In the genomic region with DNA sequence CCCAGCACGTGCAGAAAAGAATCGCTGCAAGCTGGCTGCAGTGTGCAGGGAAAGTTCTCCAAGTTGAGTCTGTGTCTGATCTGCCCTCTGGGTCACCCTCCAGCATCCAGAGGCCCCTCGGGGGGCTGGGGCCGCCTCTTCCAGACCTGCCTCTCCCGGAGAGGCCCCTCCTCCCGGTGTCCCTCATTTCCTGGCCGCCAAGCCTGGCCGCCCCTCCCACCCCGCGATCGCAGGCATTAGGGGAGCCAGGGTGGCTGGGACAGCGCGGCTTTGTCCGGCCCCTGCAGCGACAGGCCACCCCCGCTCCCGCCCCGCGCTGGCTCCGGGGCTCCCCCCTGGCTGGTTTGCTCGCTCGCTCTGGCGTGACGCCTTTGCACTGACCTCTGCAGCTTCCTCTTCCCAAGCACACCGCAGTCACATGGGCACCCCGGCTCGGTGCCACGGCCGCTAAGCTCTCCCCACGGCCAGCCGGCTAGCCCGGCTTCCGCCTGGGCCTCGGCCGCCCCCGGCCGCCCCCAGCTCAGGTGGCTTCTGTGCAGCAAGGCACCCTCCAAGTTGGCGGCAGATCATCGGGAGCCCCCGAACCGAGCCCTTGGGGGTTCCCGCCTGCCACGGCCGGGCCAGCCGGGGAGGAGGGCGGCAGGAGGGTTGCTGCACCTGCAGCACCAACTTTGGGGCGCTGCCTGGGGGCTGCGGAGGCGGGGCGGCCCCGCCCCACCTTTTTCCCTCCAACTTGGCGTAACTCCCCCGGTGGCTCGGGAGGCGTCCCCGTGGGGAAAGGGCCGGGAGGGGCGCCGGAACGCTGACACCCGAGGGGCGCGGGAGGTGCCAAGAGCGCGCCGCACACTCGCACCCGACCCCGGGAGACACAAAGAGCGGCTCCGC, we compare ENCODE assay signal across 1 cellular context.
TF ChIP-seq lines count a peak whose summit lies in the region.

No MANE protein-coding gene starts in this region.

TF ChIP-seq in HepG2, 621 proteins besides CTCF, POLR2A, EP300 and RAD21 (continued from another document and continues in another):
- TF ChIP-seq ZBTB8A (CRISPR knock-in tag; IDR thresholded peaks at IDR 0.05; ENCODE audit: borderline replicate concordance, low read depth), result peak; percentile 93
- peak; percentile 56; the same call in 1 of the 2 replicates for TF ChIP-seq ZNF441 (CRISPR knock-in tag; IDR thresholded peaks at IDR 0.05; ENCODE audit: borderline replicate concordance)
- TF ChIP-seq, protein P1, sequence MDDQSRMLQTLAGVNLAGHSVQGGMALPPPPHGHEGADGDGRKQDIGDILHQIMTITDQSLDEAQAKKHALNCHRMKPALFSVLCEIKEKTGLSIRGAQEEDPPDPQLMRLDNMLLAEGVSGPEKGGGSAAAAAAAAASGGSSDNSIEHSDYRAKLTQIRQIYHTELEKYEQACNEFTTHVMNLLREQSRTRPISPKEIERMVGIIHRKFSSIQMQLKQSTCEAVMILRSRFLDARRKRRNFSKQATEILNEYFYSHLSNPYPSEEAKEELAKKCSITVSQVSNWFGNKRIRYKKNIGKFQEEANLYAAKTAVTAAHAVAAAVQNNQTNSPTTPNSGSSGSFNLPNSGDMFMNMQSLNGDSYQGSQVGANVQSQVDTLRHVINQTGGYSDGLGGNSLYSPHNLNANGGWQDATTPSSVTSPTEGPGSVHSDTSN (CRISPR knock-in tag; IDR thresholded peaks at IDR 0.05; ENCODE audit: borderline replicate concordance), result peak; percentile 28; the same call in 1 of the 2 replicates
- TF ChIP-seq, protein P2, sequence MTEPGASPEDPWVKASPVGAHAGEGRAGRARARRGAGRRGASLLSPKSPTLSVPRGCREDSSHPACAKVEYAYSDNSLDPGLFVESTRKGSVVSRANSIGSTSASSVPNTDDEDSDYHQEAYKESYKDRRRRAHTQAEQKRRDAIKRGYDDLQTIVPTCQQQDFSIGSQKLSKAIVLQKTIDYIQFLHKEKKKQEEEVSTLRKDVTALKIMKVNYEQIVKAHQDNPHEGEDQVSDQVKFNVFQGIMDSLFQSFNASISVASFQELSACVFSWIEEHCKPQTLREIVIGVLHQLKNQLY (CRISPR knock-in tag; IDR thresholded peaks at IDR 0.05), result peak; percentile 80; the same call in 1 of the 2 replicates
- TF ChIP-seq HDAC6 (IDR thresholded peaks at IDR 0.05; ENCODE audit: low read depth, low read length), result no peak
- peak; percentile 38; the same call in 1 of the 2 replicates for TF ChIP-seq FOXK1 (CRISPR knock-in tag; IDR thresholded peaks at IDR 0.05; ENCODE audit: borderline replicate concordance, low read depth)
- peak; percentile 68; the same call in 1 of the 2 replicates for TF ChIP-seq ZNF678 (CRISPR knock-in tag; IDR thresholded peaks at IDR 0.05)
- TF ChIP-seq, protein P3, sequence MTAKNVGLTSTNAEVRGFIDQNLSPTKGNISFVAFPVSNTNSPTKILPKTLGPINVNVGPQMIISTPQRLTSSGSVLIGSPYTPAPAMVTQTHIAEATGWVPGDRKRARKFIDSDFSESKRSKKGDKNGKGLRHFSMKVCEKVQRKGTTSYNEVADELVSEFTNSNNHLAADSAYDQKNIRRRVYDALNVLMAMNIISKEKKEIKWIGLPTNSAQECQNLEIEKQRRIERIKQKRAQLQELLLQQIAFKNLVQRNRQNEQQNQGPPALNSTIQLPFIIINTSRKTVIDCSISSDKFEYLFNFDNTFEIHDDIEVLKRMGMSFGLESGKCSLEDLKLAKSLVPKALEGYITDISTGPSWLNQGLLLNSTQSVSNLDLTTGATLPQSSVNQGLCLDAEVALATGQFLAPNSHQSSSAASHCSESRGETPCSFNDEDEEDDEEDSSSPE (CRISPR knock-in tag; IDR thresholded peaks at IDR 0.05), result peak; percentile 64; the same call in 1 of the 2 replicates
- peak; percentile 92 for TF ChIP-seq ZNF564 (CRISPR knock-in tag; IDR thresholded peaks at IDR 0.05)
- TF ChIP-seq SETDB1 (CRISPR knock-in tag; IDR thresholded peaks at IDR 0.05; ENCODE audit: borderline replicate concordance), result no peak
- TF ChIP-seq NFKB2 (CRISPR knock-in tag; IDR thresholded peaks at IDR 0.05; ENCODE audit: borderline replicate concordance), result peak; percentile 87; the same call in 1 of the 2 replicates
- no peak for TF ChIP-seq POLR2AphosphoS2 (IDR thresholded peaks at IDR 0.05; ENCODE audit: low read depth, low read length)
- TF ChIP-seq, protein P4, sequence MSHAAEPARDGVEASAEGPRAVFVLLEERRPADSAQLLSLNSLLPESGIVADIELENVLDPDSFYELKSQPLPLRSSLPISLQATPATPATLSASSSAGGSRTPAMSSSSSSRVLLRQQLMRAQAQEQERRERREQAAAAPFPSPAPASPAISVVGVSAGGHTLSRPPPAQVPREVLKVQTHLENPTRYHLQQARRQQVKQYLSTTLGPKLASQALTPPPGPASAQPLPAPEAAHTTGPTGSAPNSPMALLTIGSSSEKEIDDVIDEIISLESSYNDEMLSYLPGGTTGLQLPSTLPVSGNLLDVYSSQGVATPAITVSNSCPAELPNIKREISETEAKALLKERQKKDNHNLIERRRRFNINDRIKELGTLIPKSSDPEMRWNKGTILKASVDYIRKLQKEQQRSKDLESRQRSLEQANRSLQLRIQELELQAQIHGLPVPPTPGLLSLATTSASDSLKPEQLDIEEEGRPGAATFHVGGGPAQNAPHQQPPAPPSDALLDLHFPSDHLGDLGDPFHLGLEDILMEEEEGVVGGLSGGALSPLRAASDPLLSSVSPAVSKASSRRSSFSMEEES (CRISPR knock-in tag; IDR thresholded peaks at IDR 0.05), result peak; percentile 80; the same call in 1 of the 2 replicates
- no peak for TF ChIP-seq ZNF577 (CRISPR knock-in tag; IDR thresholded peaks at IDR 0.05; ENCODE audit: borderline replicate concordance, low read depth)
- TF ChIP-seq RFX5 (IDR thresholded peaks at IDR 0.05; ENCODE audit: low read depth, low read length), result no peak
- TF ChIP-seq, protein P5, sequence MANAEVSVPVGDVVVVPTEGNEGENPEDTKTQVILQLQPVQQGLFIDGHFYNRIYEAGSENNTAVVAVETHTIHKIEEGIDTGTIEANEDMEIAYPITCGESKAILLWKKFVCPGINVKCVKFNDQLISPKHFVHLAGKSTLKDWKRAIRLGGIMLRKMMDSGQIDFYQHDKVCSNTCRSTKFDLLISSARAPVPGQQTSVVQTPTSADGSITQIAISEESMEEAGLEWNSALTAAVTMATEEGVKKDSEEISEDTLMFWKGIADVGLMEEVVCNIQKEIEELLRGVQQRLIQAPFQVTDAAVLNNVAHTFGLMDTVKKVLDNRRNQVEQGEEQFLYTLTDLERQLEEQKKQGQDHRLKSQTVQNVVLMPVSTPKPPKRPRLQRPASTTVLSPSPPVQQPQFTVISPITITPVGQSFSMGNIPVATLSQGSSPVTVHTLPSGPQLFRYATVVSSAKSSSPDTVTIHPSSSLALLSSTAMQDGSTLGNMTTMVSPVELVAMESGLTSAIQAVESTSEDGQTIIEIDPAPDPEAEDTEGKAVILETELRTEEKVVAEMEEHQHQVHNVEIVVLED (CRISPR knock-in tag; IDR thresholded peaks at IDR 0.05; ENCODE audit: borderline replicate concordance), result peak; percentile 34; the same call in 1 of the 2 replicates
- TF ChIP-seq XRCC5 (optimal IDR thresholded peaks at IDR 0.05; ENCODE audit: low read length), result no peak
- TF ChIP-seq, protein P6, sequence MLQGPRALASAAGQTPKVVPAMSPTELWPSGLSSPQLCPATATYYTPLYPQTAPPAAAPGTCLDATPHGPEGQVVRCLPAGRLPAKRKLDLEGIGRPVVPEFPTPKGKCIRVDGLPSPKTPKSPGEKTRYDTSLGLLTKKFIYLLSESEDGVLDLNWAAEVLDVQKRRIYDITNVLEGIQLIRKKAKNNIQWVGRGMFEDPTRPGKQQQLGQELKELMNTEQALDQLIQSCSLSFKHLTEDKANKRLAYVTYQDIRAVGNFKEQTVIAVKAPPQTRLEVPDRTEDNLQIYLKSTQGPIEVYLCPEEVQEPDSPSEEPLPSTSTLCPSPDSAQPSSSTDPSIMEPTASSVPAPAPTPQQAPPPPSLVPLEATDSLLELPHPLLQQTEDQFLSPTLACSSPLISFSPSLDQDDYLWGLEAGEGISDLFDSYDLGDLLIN (CRISPR knock-in tag; IDR thresholded peaks at IDR 0.05; ENCODE audit: borderline replicate concordance), result no peak
- TF ChIP-seq ZNF629 (CRISPR knock-in tag; conservative IDR thresholded peaks at IDR 0.05), result 0 out of 2 replicates have a peak, but pooled peaks have one; percentile 8
- TF ChIP-seq ZNF615 (CRISPR knock-in tag; IDR thresholded peaks at IDR 0.05; ENCODE audit: borderline replicate concordance), result no peak
- no peak for TF ChIP-seq KLF13 (CRISPR knock-in tag; IDR thresholded peaks at IDR 0.05)
- TF ChIP-seq, protein P7, sequence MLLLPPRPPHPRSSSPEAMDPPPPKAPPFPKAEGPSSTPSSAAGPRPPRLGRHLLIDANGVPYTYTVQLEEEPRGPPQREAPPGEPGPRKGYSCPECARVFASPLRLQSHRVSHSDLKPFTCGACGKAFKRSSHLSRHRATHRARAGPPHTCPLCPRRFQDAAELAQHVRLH (CRISPR knock-in tag; IDR thresholded peaks at IDR 0.05; ENCODE audit: borderline replicate concordance, low read depth), result peak; percentile 47; the same call in 1 of the 2 replicates
- TF ChIP-seq ADNP (CRISPR knock-in tag; IDR thresholded peaks at IDR 0.05), result no peak
- TF ChIP-seq, protein P8, sequence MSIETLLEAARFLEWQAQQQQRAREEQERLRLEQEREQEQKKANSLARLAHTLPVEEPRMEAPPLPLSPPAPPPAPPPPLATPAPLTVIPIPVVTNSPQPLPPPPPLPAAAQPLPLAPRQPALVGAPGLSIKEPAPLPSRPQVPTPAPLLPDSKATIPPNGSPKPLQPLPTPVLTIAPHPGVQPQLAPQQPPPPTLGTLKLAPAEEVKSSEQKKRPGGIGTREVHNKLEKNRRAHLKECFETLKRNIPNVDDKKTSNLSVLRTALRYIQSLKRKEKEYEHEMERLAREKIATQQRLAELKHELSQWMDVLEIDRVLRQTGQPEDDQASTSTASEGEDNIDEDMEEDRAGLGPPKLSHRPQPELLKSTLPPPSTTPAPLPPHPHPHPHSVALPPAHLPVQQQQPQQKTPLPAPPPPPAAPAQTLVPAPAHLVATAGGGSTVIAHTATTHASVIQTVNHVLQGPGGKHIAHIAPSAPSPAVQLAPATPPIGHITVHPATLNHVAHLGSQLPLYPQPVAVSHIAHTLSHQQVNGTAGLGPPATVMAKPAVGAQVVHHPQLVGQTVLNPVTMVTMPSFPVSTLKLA (IDR thresholded peaks at IDR 0.05), result no peak
- TF ChIP-seq PCBP2 (optimal IDR thresholded peaks at IDR 0.05; ENCODE audit: low read depth, low read length, poor library complexity, severe bottlenecking), result no peak
- no peak for TF ChIP-seq ZNF660 (CRISPR knock-in tag; IDR thresholded peaks at IDR 0.05; ENCODE audit: borderline replicate concordance, low read depth)
- peak; percentile 92 for TF ChIP-seq ZNF891 (CRISPR knock-in tag; IDR thresholded peaks at IDR 0.05)
- TF ChIP-seq WIZ (CRISPR knock-in tag; IDR thresholded peaks at IDR 0.05), result peak; percentile 91
- TF ChIP-seq KAT8 (CRISPR knock-in tag; IDR thresholded peaks at IDR 0.05), result peak; percentile 80
- TF ChIP-seq, protein P9, sequence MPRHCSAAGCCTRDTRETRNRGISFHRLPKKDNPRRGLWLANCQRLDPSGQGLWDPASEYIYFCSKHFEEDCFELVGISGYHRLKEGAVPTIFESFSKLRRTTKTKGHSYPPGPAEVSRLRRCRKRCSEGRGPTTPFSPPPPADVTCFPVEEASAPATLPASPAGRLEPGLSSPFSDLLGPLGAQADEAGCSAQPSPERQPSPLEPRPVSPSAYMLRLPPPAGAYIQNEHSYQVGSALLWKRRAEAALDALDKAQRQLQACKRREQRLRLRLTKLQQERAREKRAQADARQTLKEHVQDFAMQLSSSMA (CRISPR knock-in tag; IDR thresholded peaks at IDR 0.05), result peak; percentile 83; the same call in 1 of the 2 replicates
- TF ChIP-seq ZNF546 (CRISPR knock-in tag; conservative IDR thresholded peaks at IDR 0.05), result no peak; the same call in 1 of the 2 replicates
- TF ChIP-seq ZNF614 (CRISPR knock-in tag; IDR thresholded peaks at IDR 0.05; ENCODE audit: borderline replicate concordance), result no peak; the same call in 1 of the 2 replicates
- TF ChIP-seq ZNF670 (CRISPR knock-in tag; IDR thresholded peaks at IDR 0.05; ENCODE audit: borderline replicate concordance), result peak; percentile 78; the same call in 1 of the 2 replicates
- peak; percentile 93 for TF ChIP-seq PRMT3 (CRISPR knock-in tag; IDR thresholded peaks at IDR 0.05; ENCODE audit: borderline replicate concordance, low read depth)
- TF ChIP-seq ZNF3 (CRISPR knock-in tag; IDR thresholded peaks at IDR 0.05), result no peak
- peak; percentile 93 for TF ChIP-seq NKX3-1 (CRISPR knock-in tag; IDR thresholded peaks at IDR 0.05)
- TF ChIP-seq NR1H2 (CRISPR knock-in tag; IDR thresholded peaks at IDR 0.05; ENCODE audit: borderline replicate concordance, low read depth), result peak; percentile 57; the same call in 1 of the 2 replicates
- TF ChIP-seq MIER2 (CRISPR knock-in tag; IDR thresholded peaks at IDR 0.05), result no peak
- TF ChIP-seq, protein P10, sequence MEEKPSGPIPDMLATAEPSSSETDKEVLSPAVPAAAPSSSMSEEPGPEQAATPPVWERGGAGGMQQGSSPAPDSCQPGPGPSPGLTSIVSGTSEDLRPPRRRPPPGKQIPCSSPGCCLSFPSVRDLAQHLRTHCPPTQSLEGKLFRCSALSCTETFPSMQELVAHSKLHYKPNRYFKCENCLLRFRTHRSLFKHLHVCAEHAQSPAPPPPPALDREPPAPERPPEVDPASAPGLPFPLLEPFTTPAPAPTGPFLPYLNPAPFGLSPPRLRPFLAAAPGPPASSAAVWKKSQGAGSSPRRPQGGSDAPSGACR (CRISPR knock-in tag; IDR thresholded peaks at IDR 0.05), result no peak
- no peak for TF ChIP-seq PCBP1 (IDR thresholded peaks at IDR 0.05; ENCODE audit: borderline replicate concordance, low read depth, low read length)
- no peak; the same call in 1 of the 2 replicates for TF ChIP-seq HMG20B (CRISPR knock-in tag; conservative IDR thresholded peaks at IDR 0.05)
- TF ChIP-seq, protein P11, sequence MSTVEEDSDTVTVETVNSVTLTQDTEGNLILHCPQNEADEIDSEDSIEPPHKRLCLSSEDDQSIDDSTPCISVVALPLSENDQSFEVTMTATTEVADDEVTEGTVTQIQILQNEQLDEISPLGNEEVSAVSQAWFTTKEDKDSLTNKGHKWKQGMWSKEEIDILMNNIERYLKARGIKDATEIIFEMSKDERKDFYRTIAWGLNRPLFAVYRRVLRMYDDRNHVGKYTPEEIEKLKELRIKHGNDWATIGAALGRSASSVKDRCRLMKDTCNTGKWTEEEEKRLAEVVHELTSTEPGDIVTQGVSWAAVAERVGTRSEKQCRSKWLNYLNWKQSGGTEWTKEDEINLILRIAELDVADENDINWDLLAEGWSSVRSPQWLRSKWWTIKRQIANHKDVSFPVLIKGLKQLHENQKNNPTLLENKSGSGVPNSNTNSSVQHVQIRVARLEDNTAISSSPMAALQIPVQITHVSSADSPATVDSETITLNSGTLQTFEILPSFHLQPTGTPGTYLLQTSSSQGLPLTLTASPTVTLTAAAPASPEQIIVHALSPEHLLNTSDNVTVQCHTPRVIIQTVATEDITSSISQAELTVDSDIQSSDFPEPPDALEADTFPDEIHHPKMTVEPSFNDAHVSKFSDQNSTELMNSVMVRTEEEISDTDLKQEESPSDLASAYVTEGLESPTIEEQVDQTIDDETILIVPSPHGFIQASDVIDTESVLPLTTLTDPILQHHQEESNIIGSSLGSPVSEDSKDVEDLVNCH (CRISPR knock-in tag; IDR thresholded peaks at IDR 0.05), result no peak
- 0 out of 2 replicates have a peak, but pooled peaks have one; percentile 45 for TF ChIP-seq ZNF570 (CRISPR knock-in tag; IDR thresholded peaks at IDR 0.05; ENCODE audit: borderline replicate concordance)
- no peak for TF ChIP-seq HCFC1 (IDR thresholded peaks at IDR 0.05; ENCODE audit: low read depth, low read length)
- TF ChIP-seq TSC22D2 (CRISPR knock-in tag; IDR thresholded peaks at IDR 0.05; ENCODE audit: borderline replicate concordance), result peak; percentile 90; the same call in 1 of the 2 replicates
- TF ChIP-seq ARNTL (CRISPR knock-in tag; IDR thresholded peaks at IDR 0.05), result peak; percentile 73
- TF ChIP-seq MTA3 (CRISPR knock-in tag; IDR thresholded peaks at IDR 0.05), result no peak
- no peak for TF ChIP-seq ZNF562 (CRISPR knock-in tag; IDR thresholded peaks at IDR 0.05; ENCODE audit: borderline replicate concordance)
- peak; percentile 47; the same call in 1 of the 2 replicates for TF ChIP-seq ZNF143 (CRISPR knock-in tag; IDR thresholded peaks at IDR 0.05)
